9 cellular contexts compared by ENCODE assay signal in genomic region chr10:86968271-86968993, GRCh38. TPM values are rescaled to one million over a fixed set of nuclear protein-coding genes. Genes with fewer than 3 reads are reported as not detected.
A peak's percentile ranks its signal among the peaks of the same experiment; 100 is the strongest.
DNase-seq lines count a peak whose midpoint lies in the region; ATAC-seq and TF ChIP-seq lines count a peak whose summit lies in the region.
"Had no signal": no experiment of that assay in that cellular context is flagged by ENCODE, and none has a peak within 500 bp of the region (broad histone marks: within the 10 kb centered on the region; RNA-seq: fewer than 3 reads in every experiment).

Gene ADIRF, plus strand, starts transcription at chr10:86968482. Its CDS starts 63 bp downstream, at chr10:86968545.

- 14% methylated on average over 4 of the region's 59 CpGs; no CpG with 5 or more reads in 1 of the 2 donors for WGBS in esophagus squamous epithelium, 2 donors
- 4 to 11% (median 10%) methylated on average over 41 to 59 of the region's 59 CpGs for WGBS in ovary, 3 donors

- no peaks in the 10 kb centered on the region for H3K27me3 Mint-ChIP-seq in CD8-positive, alpha-beta T cell (ENCODE audit: low read depth)
- H3K27me3 Mint-ChIP-seq in progenitor cell of endocrine pancreas (peaks cover 26% of the 10 kb centered on the region), nephron progenitor cell (ENCODE audit: low read depth, poor library complexity) (peaks cover 25% of the 10 kb centered on the region)

- peak in 2 of 7 experiments; percentile 28 to 63 for DNase-seq in CD8-positive, alpha-beta T cell
- peak; percentile 58 to 76 for DNase-seq in PC-9
- no peak for DNase-seq in esophagus squamous epithelium (lab: John Stamatoyannopoulos, UW)
- DNase-seq in ovary: peak; percentile 70 to 82 (median 78)
- no peak for DNase-seq in progenitor cell of endocrine pancreas (ENCODE audit: low spot score, unreplicated experiment)
- no peak for DNase-seq in CD1c-positive myeloid dendritic cell (ENCODE audit: extremely low spot score)
- DNase-seq in nephron progenitor cell: no peak

- H3K9me3 ChIP-seq in CD8-positive, alpha-beta T cell (ENCODE audit: low read length): no peaks in the 10 kb centered on the region
- H3K9me3 ChIP-seq in PC-9 (ENCODE audit: insufficient read depth, low read depth): no peaks in the 10 kb centered on the region
- no peaks in the 10 kb centered on the region for H3K9me3 ChIP-seq in esophagus squamous epithelium
- no peaks in the 10 kb centered on the region for H3K9me3 ChIP-seq in ovary

- H3K27ac Mint-ChIP-seq in CD8-positive, alpha-beta T cell: peak within 1 kb of the TSS; percentile 57
- H3K27ac Mint-ChIP-seq in progenitor cell of endocrine pancreas (no peak within 1 kb of the TSS), nephron progenitor cell (no peak within 1 kb of the TSS)

- peak within 1 kb of the TSS; percentile 61 for H3K4me3 Mint-ChIP-seq in CD8-positive, alpha-beta T cell
- H3K4me3 Mint-ChIP-seq in progenitor cell of endocrine pancreas (ENCODE audit: low read depth) (no peak within 1 kb of the TSS), nephron progenitor cell (no peak within 1 kb of the TSS)

- BruUV-seq in PC-9 (replicated peaks; lab: Mats Ljungman, UMichigan): no TSS peak

- peak within 1 kb of the TSS; percentile 95 for H3K4me2 ChIP-seq in PC-9

- no peak for TF ChIP-seq CTCF in CD8-positive, alpha-beta T cell (IDR thresholded peaks at IDR 0.05)
- TF ChIP-seq CTCF in PC-9 (conservative IDR thresholded peaks at IDR 0.05): no peak
- TF ChIP-seq CTCF in esophagus squamous epithelium (IDR thresholded peaks at IDR 0.05): no peak
- TF ChIP-seq CTCF in ovary (IDR thresholded peaks at IDR 0.05): no peak
- no peak for TF ChIP-seq CTCF in progenitor cell of endocrine pancreas (IDR thresholded peaks at IDR 0.05; ENCODE audit: unreplicated experiment)
- TF ChIP-seq CTCF in nephron progenitor cell (IDR thresholded peaks at IDR 0.05): no peak

- peak within 1 kb of the TSS; percentile 45 for H3K4me3 ChIP-seq in CD8-positive, alpha-beta T cell (ENCODE audit: low read depth, low read length)
- H3K4me3 ChIP-seq in PC-9 (peak within 1 kb of the TSS; percentile 81), esophagus squamous epithelium (peak within 1 kb of the TSS; percentile 49 to 75 (median 63)), ovary (peak within 1 kb of the TSS; percentile 71)
- H3K4me3 ChIP-seq: SK-N-MC had no signal

- no peak within 1 kb of the TSS for H3K27ac ChIP-seq in CD8-positive, alpha-beta T cell (ENCODE audit: low read depth, low read length)
- H3K27ac ChIP-seq in PC-9 (peak within 1 kb of the TSS; percentile 91), esophagus squamous epithelium (peak within 1 kb of the TSS; percentile 96 to 99 (median 97)), ovary (peak within 1 kb of the TSS; percentile 97 to 99)
- H3K27ac ChIP-seq: SK-N-MC had no signal

- H3K27me3 ChIP-seq in CD8-positive, alpha-beta T cell (ENCODE audit: insufficient read depth, low read length): no peaks in the 10 kb centered on the region
- no peaks in the 10 kb centered on the region for H3K27me3 ChIP-seq in PC-9 (ENCODE audit: insufficient read depth, low read depth)
- no peaks in the 10 kb centered on the region for H3K27me3 ChIP-seq in esophagus squamous epithelium
- no peaks in the 10 kb centered on the region for H3K27me3 ChIP-seq in ovary

- H4K20me1 ChIP-seq in PC-9 (ENCODE audit: insufficient read depth): no peaks in the 10 kb centered on the region

- peaks cover 41% of the 10 kb centered on the region for H3K4me1 Mint-ChIP-seq in CD8-positive, alpha-beta T cell (ENCODE audit: low read depth)
- peaks cover 22% of the 10 kb centered on the region for H3K4me1 Mint-ChIP-seq in progenitor cell of endocrine pancreas (ENCODE audit: low read depth)
- H3K4me1 Mint-ChIP-seq in nephron progenitor cell: peaks cover 64% of the 10 kb centered on the region

- peaks cover 27% of the 10 kb centered on the region for H3K79me2 ChIP-seq in PC-9 (ENCODE audit: low read depth)

- POLR2A ChIA-PET in CD8-positive, alpha-beta T cell (lab: Charles Lee): interaction anchor here (0.8 to 1.2 kb wide), 2 partner anchors 61 to 126 kb away, joined by 3 read pairs; partner anchors contain the start of genes GLUD1 and SHLD2
- POLR2A ChIA-PET in PC-9 (lab: Charles Lee; ENCODE audit: unreplicated experiment): interaction anchor here (0.6 kb wide), 2 partner anchors 29 to 878 kb away, joined by 6 to 7 read pairs; no protein-coding TSS in a partner anchor

- intact Hi-C loops in CD8-positive, alpha-beta T cell (cut with DNase I, micrococcal nuclease): no loop called here
- intact Hi-C loops in PC-9 (cut with micrococcal nuclease; ENCODE audit: unreplicated experiment) (no loop called here), esophagus squamous epithelium (cut with DNase I) (no loop called here), ovary (cut with DNase I) (loop anchor here in 1 of 4 donors (10.0 kb wide), 1 partner anchor 126 kb away; the partner anchor contains the start of genes GLUD1 and SHLD2)

- H2AFZ ChIP-seq in PC-9: peak within 1 kb of the TSS; percentile 76

- no peaks in the 10 kb centered on the region for H3K36me3 Mint-ChIP-seq in CD8-positive, alpha-beta T cell
- no peaks in the 10 kb centered on the region for H3K36me3 Mint-ChIP-seq in progenitor cell of endocrine pancreas (ENCODE audit: insufficient read depth)
- no peaks in the 10 kb centered on the region for H3K36me3 Mint-ChIP-seq in nephron progenitor cell (ENCODE audit: low read depth)

- TF ChIP-seq EP300 in ovary (IDR thresholded peaks at IDR 0.05): no peak

- CTCF ChIA-PET in CD8-positive, alpha-beta T cell (lab: Charles Lee): interaction anchor here (0.8 to 8.8 kb wide), 3 partner anchors 9 to 26 kb away, joined by 3 to 116 read pairs (median 6); no protein-coding TSS in a partner anchor
- CTCF ChIA-PET in PC-9 (lab: Charles Lee): interaction anchor here (0.5 kb wide), 2 partner anchors 71 to 101 kb away, joined by 4 to 14 read pairs; no protein-coding TSS in a partner anchor

- H3K9me2 ChIP-seq in PC-9 (ENCODE audit: insufficient read depth): no peaks in the 10 kb centered on the region

- no peak for ATAC-seq in CD8-positive, alpha-beta T cell
- ATAC-seq in HG03354 (IDR thresholded peaks at IDR 0.05; ENCODE audit: poor library complexity, severe bottlenecking, unreplicated experiment): no peak

- peaks cover 32% of the 10 kb centered on the region for H3F3A ChIP-seq in PC-9 (ENCODE audit: insufficient read depth, low read depth)

- TF ChIP-seq POLR2A in esophagus squamous epithelium (IDR thresholded peaks at IDR 0.05) (peak in 3 of 4 donors; percentile 17 to 75 (median 68)), ovary (IDR thresholded peaks at IDR 0.05) (peak; percentile 15)

- peaks cover 56% of the 10 kb centered on the region for H3K4me1 ChIP-seq in CD8-positive, alpha-beta T cell (ENCODE audit: insufficient read depth, low read length)
- H3K4me1 ChIP-seq in PC-9 (replicated peaks; ENCODE audit: insufficient read depth): peaks cover 48% of the 10 kb centered on the region
- H3K4me1 ChIP-seq in esophagus squamous epithelium: peaks cover 58 to 100% (median 66%) of the 10 kb centered on the region in 3 donors
- peaks cover 21% of the 10 kb centered on the region for H3K4me1 ChIP-seq in ovary (ENCODE audit: insufficient read depth)

- H3K9me3 Mint-ChIP-seq in CD8-positive, alpha-beta T cell: no peaks in the 10 kb centered on the region
- H3K9me3 Mint-ChIP-seq in progenitor cell of endocrine pancreas (ENCODE audit: low read depth): no peaks in the 10 kb centered on the region
- no peaks in the 10 kb centered on the region for H3K9me3 Mint-ChIP-seq in nephron progenitor cell

- no peaks in the 10 kb centered on the region for H3K36me3 ChIP-seq in CD8-positive, alpha-beta T cell (ENCODE audit: insufficient read depth, low read length)
- no peaks in the 10 kb centered on the region for H3K36me3 ChIP-seq in PC-9 (ENCODE audit: low read depth)
- H3K36me3 ChIP-seq in esophagus squamous epithelium: no peaks in the 10 kb centered on the region
- no peaks in the 10 kb centered on the region for H3K36me3 ChIP-seq in ovary

RNA-seq across cellular contexts. Expression of gene ADIRF, which starts in this region (rescaled TPM):
- not detected for total RNA-seq in CD8-positive, alpha-beta T cell
- 51.0 and 72.8 TPM in 2 replicates for total RNA-seq in PC-9 (2021)
- total RNA-seq in esophagus squamous epithelium: 10 to 100 TPM; 23.8 to 74.4 (median 47.4) TPM
- total RNA-seq in ovary: 100 to 1,000 TPM; 154 to 451 (median 231) TPM
- polyA plus RNA-seq in ovary: 100 to 1,000 TPM in 1 of 2 donors, 10 to 100 TPM in 1; 57.4 to 528 TPM
- not detected in 2 replicates for total RNA-seq in progenitor cell of endocrine pancreas

Comparison
In these comparisons a context has a peak if more than half of its experiments do, and no peak if none do; other contexts are left out.
1. RNA of gene ADIRF (total RNA-seq): 154 to 451 TPM in ovary, 23.8 to 74.4 TPM in esophagus squamous epithelium and 51.0 to 72.8 TPM in PC-9; not detected in CD8-positive, alpha-beta T cell and not detected in progenitor cell of endocrine pancreas; every median in the first group is over 10 times any median in the second.
2. DNase-seq: peak in PC-9 (2 of 2) and ovary (5 of 5); none in esophagus squamous epithelium (single experiment), progenitor cell of endocrine pancreas (single experiment), CD1c-positive myeloid dendritic cell (single experiment) and nephron progenitor cell (single experiment).
3. Peak in every context shown above with its lines, with median percentiles within 50 percentile points of each other: H3K4me3 ChIP-seq.